In the genomic region with DNA sequence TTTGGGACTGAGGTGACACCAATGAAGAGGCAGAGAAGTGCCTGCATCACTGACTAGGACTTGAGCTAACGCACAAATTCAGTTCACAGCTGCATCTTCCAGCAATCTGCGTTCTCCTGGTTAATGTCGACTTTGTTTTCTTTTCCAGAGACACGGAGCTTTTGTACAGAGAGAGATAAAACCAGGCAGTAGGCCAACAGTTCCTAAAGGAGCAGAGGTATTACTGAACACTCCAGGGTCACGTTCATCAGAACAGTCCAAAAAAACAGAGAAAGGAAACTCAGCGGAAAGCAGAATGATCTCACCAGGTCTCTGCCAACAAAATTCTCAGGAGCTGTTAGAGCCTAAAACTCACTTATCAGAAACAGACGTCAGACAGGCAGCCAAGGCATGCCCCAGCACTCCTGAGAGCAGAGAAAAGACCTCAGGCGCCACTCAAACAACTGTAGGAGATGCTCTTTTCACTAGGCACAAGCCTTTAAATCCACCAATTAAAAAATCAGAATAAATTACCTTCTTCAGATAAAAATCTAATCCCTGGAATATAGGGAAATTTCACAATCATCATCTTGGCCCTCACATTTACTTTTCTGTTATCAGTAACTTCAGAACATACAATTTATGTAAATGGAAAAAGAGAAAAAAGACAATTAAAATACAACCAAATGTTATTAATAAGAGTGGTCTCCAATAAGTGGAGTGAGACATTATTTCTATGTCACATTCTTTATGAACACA, we compare ENCODE assay signal across 10 cellular contexts.
DNase-seq lines count a peak whose midpoint lies in the region; TF ChIP-seq lines count a peak whose summit lies in the region.
"Had no signal": no experiment of that assay in that cellular context is flagged by ENCODE, and none has a peak within 500 bp of the region (broad histone marks: within the 10 kb centered on the region; RNA-seq: fewer than 3 reads in every experiment).

No MANE protein-coding gene starts in this region.

- H3K27me3 ChIP-seq in esophagus (ENCODE audit: control insufficient read depth in 1 of 2, insufficient read depth in 2 of 2, low read length in 2 of 2), result no peaks in the 10 kb centered on the region

- H3K4me1 ChIP-seq in esophagus (ENCODE audit: control insufficient read depth in 2 of 2, insufficient read depth in 2 of 2, low read length in 1 of 2) (no peaks in the 10 kb centered on the region), urinary bladder (ENCODE audit: insufficient read depth) (no peaks in the 10 kb centered on the region)

- H3K27ac Mint-ChIP-seq in mesothelial cell of epicardium, result peak overlapping the region; percentile 82
- no peak overlapping the region for H3K27ac Mint-ChIP-seq in activated CD4-positive, alpha-beta memory T cell treated with anti-CD3 and anti-CD28 coated beads for 36 hours
- H3K27ac Mint-ChIP-seq: activated naive CD4-positive, alpha-beta T cell treated with anti-CD3 and anti-CD28 coated beads, Interleukin-2, amount 50 U/mL, for 24 hours; natural killer cell had no signal

- intact Hi-C loops in activated CD4-positive, alpha-beta memory T cell treated with anti-CD3 and anti-CD28 coated beads for 36 hours (cut with micrococcal nuclease), result no loop called here

- POLR2A ChIA-PET in activated CD4-positive, alpha-beta memory T cell treated with anti-CD3 and anti-CD28 coated beads for 36 hours (lab: Charles Lee), result no interaction called here

- CTCF ChIA-PET in activated CD4-positive, alpha-beta memory T cell treated with anti-CD3 and anti-CD28 coated beads for 36 hours (lab: Charles Lee), result no interaction called here

- no peak for TF ChIP-seq CTCF in mesothelial cell of epicardium (IDR thresholded peaks at IDR 0.05; ENCODE audit: unreplicated experiment)

- DNase-seq in NCI-H446 (lab: John Stamatoyannopoulos, UW), result peak; percentile 14 to 15
- DNase-seq in mesothelial cell of epicardium (ENCODE audit: low spot score in 2 of 2, unreplicated experiment in 2 of 2), result no peak
- DNase-seq in activated CD4-positive, alpha-beta memory T cell treated with anti-CD3 and anti-CD28 coated beads for 36 hours, result no peak
- DNase-seq in DMS53 treated with DMSO at 0.1 percent for 48 hours (lab: John Stamatoyannopoulos, UW; ENCODE audit: unreplicated experiment), result no peak
- no peak for DNase-seq in midbrain (lab: John Stamatoyannopoulos, UW)
- DNase-seq: natural killer cell, SHP77 treated with DMSO at 0.1 percent for 48 hours had no signal

- no peaks in the 10 kb centered on the region for H3K36me3 Mint-ChIP-seq in mesothelial cell of epicardium
- no peaks in the 10 kb centered on the region for H3K36me3 Mint-ChIP-seq in activated CD4-positive, alpha-beta memory T cell treated with anti-CD3 and anti-CD28 coated beads for 36 hours
- H3K36me3 Mint-ChIP-seq: activated naive CD4-positive, alpha-beta T cell treated with anti-CD3 and anti-CD28 coated beads, Interleukin-2, amount 50 U/mL, for 24 hours; natural killer cell had no signal

- no peaks in the 10 kb centered on the region for H3K27me3 Mint-ChIP-seq in mesothelial cell of epicardium (ENCODE audit: low read depth)
- H3K27me3 Mint-ChIP-seq in activated CD4-positive, alpha-beta memory T cell treated with anti-CD3 and anti-CD28 coated beads for 36 hours, result peaks cover 15% of the 10 kb centered on the region

- H3K36me3 ChIP-seq in esophagus (ENCODE audit: control insufficient read depth in 2 of 2, insufficient read depth in 2 of 2, low read length in 1 of 2) (no peaks in the 10 kb centered on the region), urinary bladder (ENCODE audit: insufficient read depth) (no peaks in the 10 kb centered on the region)

- peak overlapping the region; percentile 49 to 55 for H3K27ac ChIP-seq in esophagus (ENCODE audit: low read depth in 2 of 2, low read length in 1 of 2)
- H3K27ac ChIP-seq in urinary bladder (ENCODE audit: low read depth), result peak overlapping the region; percentile 27

- H3K4me1 Mint-ChIP-seq in mesothelial cell of epicardium, result peaks cover 17% of the 10 kb centered on the region
- no peaks in the 10 kb centered on the region for H3K4me1 Mint-ChIP-seq in activated CD4-positive, alpha-beta memory T cell treated with anti-CD3 and anti-CD28 coated beads for 36 hours (ENCODE audit: low read depth)
- H3K4me1 Mint-ChIP-seq: activated naive CD4-positive, alpha-beta T cell treated with anti-CD3 and anti-CD28 coated beads, Interleukin-2, amount 50 U/mL, for 24 hours; natural killer cell had no signal

- H3K9me3 Mint-ChIP-seq in mesothelial cell of epicardium, result peaks cover 12% of the 10 kb centered on the region
- peaks cover 2% of the 10 kb centered on the region for H3K9me3 Mint-ChIP-seq in activated CD4-positive, alpha-beta memory T cell treated with anti-CD3 and anti-CD28 coated beads for 36 hours
- H3K9me3 Mint-ChIP-seq: natural killer cell had no signal

- H3K4me3 ChIP-seq in esophagus (ENCODE audit: low read depth in 1 of 2, low read length in 2 of 2), result no peak overlapping the region
- no peak overlapping the region for H3K4me3 ChIP-seq in urinary bladder (ENCODE audit: low read depth, low read length)

- WGBS in esophagus, 2 donors, result 16 to 22% methylated on average over 8 of the region's 8 CpGs
- 13% methylated on average over 8 of the region's 8 CpGs for WGBS in urinary bladder

- H3K9me3 ChIP-seq in esophagus (ENCODE audit: control insufficient read depth in 2 of 2, insufficient read depth in 1 of 2, low read depth in 1 of 2, low read length in 1 of 2), result no peaks in the 10 kb centered on the region

- peak overlapping the region; percentile 24 for H3K4me3 Mint-ChIP-seq in mesothelial cell of epicardium
- H3K4me3 Mint-ChIP-seq in activated CD4-positive, alpha-beta memory T cell treated with anti-CD3 and anti-CD28 coated beads for 36 hours, result no peak overlapping the region
- H3K4me3 Mint-ChIP-seq: activated naive CD4-positive, alpha-beta T cell treated with anti-CD3 and anti-CD28 coated beads, Interleukin-2, amount 50 U/mL, for 24 hours; natural killer cell had no signal

Comparison
In these comparisons a context has a peak if more than half of its experiments do, and no peak if none do; other contexts are left out.
1. DNase-seq: peak in NCI-H446 (2 of 2); none in mesothelial cell of epicardium (0 of 2), activated CD4-positive, alpha-beta memory T cell treated with anti-CD3 and anti-CD28 coated beads for 36 hours (single experiment), DMS53 treated with DMSO at 0.1 percent for 48 hours (single experiment) and midbrain (single experiment).